Comparison of ENCODE assay signal across 26 cellular contexts in the genomic region with DNA sequence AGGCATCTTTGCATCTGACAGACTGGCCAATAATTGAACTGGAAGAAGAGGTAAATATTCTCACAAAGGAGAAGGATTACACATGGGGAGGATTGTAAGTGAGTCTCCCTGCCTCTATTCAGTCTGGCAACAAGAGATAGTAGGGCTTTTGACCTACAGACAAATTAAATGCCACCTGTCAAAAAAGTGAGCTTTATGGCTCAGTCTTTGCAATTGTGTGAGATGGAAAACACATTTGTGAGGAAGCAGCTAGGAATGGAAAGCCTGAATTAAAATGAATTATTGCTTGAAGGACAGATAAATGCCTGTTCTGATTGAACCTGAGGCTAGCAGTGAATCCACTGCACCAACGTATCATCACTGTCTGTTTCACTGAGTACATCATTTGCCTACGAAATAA.
"Had no signal": no experiment of that assay in that cellular context is flagged by ENCODE, and none has a peak within 500 bp of the region (broad histone marks: within the 10 kb centered on the region; RNA-seq: fewer than 3 reads in every experiment).

No MANE protein-coding gene starts in this region.

- H3K27ac ChIP-seq: brain microvascular endothelial cell, esophagus muscularis mucosa, gastroesophageal sphincter, heart right ventricle, WERI-Rb-1 had no signal

- DNase-seq: activated B cell treated with CpG ODN at 0.5 μM for 24 hours; activated CD4-positive, alpha-beta T cell treated with anti-CD3 and anti-CD28 coated beads for 48 hours; activated CD4-positive, alpha-beta T cell treated with anti-CD3 and anti-CD28 coated beads, Interleukin-2, amount 50 U/mL, for 1 hour; activated CD4-positive, alpha-beta T cell treated with anti-CD3 and anti-CD28 coated beads, Interleukin-2, amount 50 U/mL, for 48 hours; activated CD8-positive, alpha-beta memory T cell treated with anti-CD3 and anti-CD28 coated beads for 24 hours; activated CD8-positive, alpha-beta T cell treated with anti-CD3 and anti-CD28 coated beads for 36 hours; activated effector memory CD4-positive, alpha-beta T cell treated with Interleukin-2 at 50 U/mL for 16 hours; activated gamma-delta T cell treated with Interleukin-2 at 50 U/mL for 16 hours; activated naive CD4-positive, alpha-beta T cell treated with anti-CD3 and anti-CD28 coated beads, Interleukin-2, amount 50 U/mL, for 16 hours; activated naive CD4-positive, alpha-beta T cell treated with Interleukin-2 at 50 U/mL for 16 hours; activated T-cell treated with anti-CD3 and anti-CD28 coated beads, Interleukin-2, amount 50 U/mL, for 4 hours; amniotic stem cell; anterior cingulate cortex; brain microvascular endothelial cell; cortex of kidney; dermis blood vessel endothelial cell; effector CD4-positive, alpha-beta T cell; effector memory CD8-positive, alpha-beta T cell; erythroblast; foreskin melanocyte; heart right ventricle; T-helper 17 cell; T1000; WERI-Rb-1 had no signal

- H3K27me3 ChIP-seq: brain microvascular endothelial cell, esophagus muscularis mucosa, gastroesophageal sphincter, heart right ventricle had no signal

- H3K4me3 ChIP-seq: esophagus muscularis mucosa, gastroesophageal sphincter, heart right ventricle had no signal

- H3K36me3 ChIP-seq: brain microvascular endothelial cell, esophagus muscularis mucosa, gastroesophageal sphincter, heart right ventricle, WERI-Rb-1 had no signal

- H3K9me3 ChIP-seq: esophagus muscularis mucosa, gastroesophageal sphincter, heart right ventricle had no signal
